17 cellular contexts compared by ENCODE assay signal in the genomic region with DNA sequence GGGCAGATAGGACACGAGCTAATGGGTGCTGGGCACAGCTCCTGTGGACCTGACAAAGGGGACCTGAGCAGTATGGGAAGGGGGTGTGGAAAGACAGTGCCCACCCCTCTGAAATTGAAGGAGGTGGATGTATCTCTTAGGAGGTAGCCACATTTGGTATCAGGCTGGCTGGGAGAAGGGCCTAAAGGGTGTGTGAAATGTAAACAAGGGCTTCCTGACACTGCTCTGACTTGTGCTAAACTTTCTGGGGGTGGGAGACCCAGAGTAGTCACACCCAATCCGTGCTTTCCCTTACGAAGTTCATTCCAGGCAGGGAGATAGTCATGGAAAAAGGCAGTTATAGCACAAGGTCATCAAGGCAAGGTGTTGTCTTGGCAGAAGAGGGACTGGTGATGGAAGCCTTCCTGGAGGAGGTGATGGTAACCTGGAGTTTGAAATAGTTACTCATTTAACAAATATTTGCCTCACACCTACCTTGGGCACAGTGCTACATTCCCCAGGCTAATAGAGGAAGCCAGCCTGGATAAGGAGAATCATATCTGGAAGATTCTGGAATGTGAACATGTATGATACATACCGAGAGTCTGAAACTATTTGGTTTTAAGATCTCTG. TPM values are rescaled to one million over a fixed set of nuclear protein-coding genes. Genes with fewer than 3 reads are reported as not detected.
DNase-seq lines count a peak whose midpoint lies in the region; ATAC-seq and TF ChIP-seq lines count a peak whose summit lies in the region.
"Had no signal": no experiment of that assay in that cellular context is flagged by ENCODE, and none has a peak within 500 bp of the region (broad histone marks: within the 10 kb centered on the region; RNA-seq: fewer than 3 reads in every experiment).

No MANE protein-coding gene starts in this region.

- ATAC-seq in PC-3, result 0 out of 2 replicates have a peak, but pooled peaks have one; percentile 3
- ATAC-seq in HG02852 (IDR thresholded peaks at IDR 0.05; ENCODE audit: unreplicated experiment), result no peak

- no peaks in the 10 kb centered on the region for H3K27me3 Mint-ChIP-seq in neural crest cell (ENCODE audit: low read depth)

- TF ChIP-seq CTCF in PC-3 (conservative IDR thresholded peaks at IDR 0.05; ENCODE audit: low read depth, low read length), result no peak
- TF ChIP-seq CTCF in neural crest cell (conservative IDR thresholded peaks at IDR 0.05), result no peak

- peaks cover 9% of the 10 kb centered on the region; the same call in 1 of the 2 replicates for H3K36me3 ChIP-seq in PC-3 (ENCODE audit: low read depth, low read length)

- peaks cover 4% of the 10 kb centered on the region for H3K36me3 Mint-ChIP-seq in neural crest cell (ENCODE audit: low read depth)

- peaks cover 11% of the 10 kb centered on the region for H3K4me1 Mint-ChIP-seq in neural crest cell

- no peaks in the 10 kb centered on the region for H3K9me3 ChIP-seq in PC-3 (ENCODE audit: low read length)
- H3K9me3 ChIP-seq: MG63 had no signal

- H2AFZ ChIP-seq in PC-3 (ENCODE audit: low read length), result no peak overlapping the region

- H3K9me2 ChIP-seq in PC-3 (replicated peaks; ENCODE audit: low read length), result no peaks in the 10 kb centered on the region

- H3K4me1 ChIP-seq in PC-3 (ENCODE audit: insufficient read depth, low read length), result peaks cover 9% of the 10 kb centered on the region

- POLR2A ChIA-PET in PC-3 (lab: Charles Lee; ENCODE audit: unreplicated experiment), result no interaction called here

- no peak overlapping the region for H3K4me3 ChIP-seq in PC-3 (ENCODE audit: low read length)
- H3K4me3 ChIP-seq: MG63 had no signal

- BruUV-seq in PC-3 (replicated peaks; lab: Mats Ljungman, UMichigan), result no TSS peak

- H4K20me1 ChIP-seq in PC-3 (ENCODE audit: low read length), result no peaks in the 10 kb centered on the region

- peaks cover 25% of the 10 kb centered on the region for H3K79me2 ChIP-seq in PC-3 (ENCODE audit: low read length)

- H3K9ac ChIP-seq in PC-3 (ENCODE audit: low read length), result no peak overlapping the region
- H3K9ac ChIP-seq: KMS-11 had no signal

- H3K9me3 Mint-ChIP-seq in neural crest cell, result no peaks in the 10 kb centered on the region

- H3K27ac Mint-ChIP-seq in neural crest cell (ENCODE audit: unreplicated experiment), result no peak overlapping the region

- CTCF ChIA-PET in PC-3 (lab: Charles Lee), result no interaction called here

- H3K4me2 ChIP-seq in PC-3 (ENCODE audit: low read length), result no peak overlapping the region
- H3K4me2 ChIP-seq: KMS-11 had no signal

- H3F3A ChIP-seq in PC-3 (ENCODE audit: low read length, unreplicated experiment), result no peaks in the 10 kb centered on the region

- intact Hi-C loops in PC-3 (cut with micrococcal nuclease), result no loop called here

- no peaks in the 10 kb centered on the region for H3K27me3 ChIP-seq in PC-3 (ENCODE audit: low read length)
- H3K27me3 ChIP-seq: MG63 had no signal

- peak overlapping the region; percentile 31 for H3K4me3 Mint-ChIP-seq in neural crest cell

- H3K27ac ChIP-seq in PC-3 (ENCODE audit: low read length) (no peak overlapping the region), epithelial cell of prostate (peak overlapping the region; percentile 56)
- H3K27ac ChIP-seq: C4-2B, KMS-11 had no signal

- DNase-seq in EH (ENCODE audit: low read depth) (peak; percentile 12), PC-3 (no peak), epithelial cell of prostate (ENCODE audit: low read depth, low spot score) (no peak), neural crest cell (ENCODE audit: low read depth, low spot score) (no peak), GM19240 (ENCODE audit: insufficient read length, low spot score) (no peak), UCSD-AML1 (lab: John Stamatoyannopoulos, UW; ENCODE audit: unreplicated experiment) (no peak)
- DNase-seq: DMS 273 treated with DMSO at 0.1 percent for 48 hours, GF-D8, MG63, NCI-H1092, NCI-H2081 treated with DMSO at 0.1 percent for 48 hours, NCI-H510A treated with DMSO at 0.1 percent for 48 hours, NCI-H82, SIG-M5 had no signal

RNA-seq across cellular contexts. Expression of gene CCDC24, which starts 5.3 kb away (rescaled TPM):
- total RNA-seq in PC-3 (2014; rRNA removed) (10.1 and 21.9 TPM in 2 replicates), neural crest cell (4.9 and 5.5 TPM in 2 replicates)

RNA-seq across cellular contexts. Expression of gene B4GALT2, which starts 7.1 kb away (rescaled TPM):
- total RNA-seq in PC-3 (2014; rRNA removed) (103 and 136 TPM in 2 replicates), neural crest cell (88.7 and 91.8 TPM in 2 replicates)

RNA-seq across cellular contexts. Expression of gene ATP6V0B, which starts 11.3 kb away (rescaled TPM):
- total RNA-seq in PC-3 (2014; rRNA removed), result 207 and 241 TPM in 2 replicates
- 125 and 129 TPM in 2 replicates for total RNA-seq in neural crest cell

RNA-seq across cellular contexts. Expression of gene DPH2, which starts 16.3 kb away (rescaled TPM):
- 46.3 and 59.0 TPM in 2 replicates for total RNA-seq in PC-3 (2014; rRNA removed)
- 32.7 and 34.4 TPM in 2 replicates for total RNA-seq in neural crest cell

RNA-seq across cellular contexts. Expression of gene IPO13, which starts 39.3 kb away (rescaled TPM):
- total RNA-seq in PC-3 (2014; rRNA removed), result 33.7 and 45.4 TPM in 2 replicates
- total RNA-seq in neural crest cell, result 37.7 and 44.1 TPM in 2 replicates
